Comparison of ENCODE assay signal across 19 cellular contexts in the genomic region with DNA sequence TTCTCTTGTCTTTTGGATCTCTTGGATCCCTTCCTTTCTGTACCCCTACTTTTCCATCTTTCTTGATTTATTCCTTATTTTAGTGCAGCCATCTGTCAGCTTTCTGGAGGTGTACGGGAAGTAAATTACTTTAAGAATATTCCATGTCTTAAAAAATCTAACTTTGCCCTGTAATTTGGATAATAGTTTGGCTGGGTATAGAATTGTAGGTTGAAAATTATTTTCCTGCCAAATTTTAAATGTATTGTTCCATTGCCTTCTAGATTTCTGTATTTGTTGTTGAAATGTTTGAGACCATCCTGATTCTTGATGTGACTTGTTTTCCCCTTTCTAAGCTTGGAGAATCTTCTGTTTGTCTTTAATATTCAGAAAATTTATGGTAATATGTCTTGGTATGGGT. TPM values are rescaled to one million over a fixed set of nuclear protein-coding genes. Genes with fewer than 3 reads are reported as not detected.
DNase-seq lines count a peak whose midpoint lies in the region; ATAC-seq, FAIRE-seq and TF ChIP-seq lines count a peak whose summit lies in the region.
"Had no signal": no experiment of that assay in that cellular context is flagged by ENCODE, and none has a peak within 500 bp of the region (broad histone marks: within the 10 kb centered on the region; RNA-seq: fewer than 3 reads in every experiment).

No MANE protein-coding gene starts in this region.

- POLR2A ChIA-PET in activated CD8-positive, alpha-beta T cell treated with anti-CD3 and anti-CD28 coated beads for 36 hours (lab: Charles Lee), result interaction anchor here (4.7 kb wide), 1 partner anchor 14 kb away, joined by 59 read pairs; the partner anchor contains the start of gene AARS1

- CTCF ChIA-PET in activated CD8-positive, alpha-beta T cell treated with anti-CD3 and anti-CD28 coated beads for 36 hours (lab: Charles Lee), result interaction anchor here (1.0 kb wide), 1 partner anchor 10 kb away, joined by 3 read pairs; no protein-coding TSS in a partner anchor

- H3K27ac Mint-ChIP-seq in stimulated activated naive CD8-positive, alpha-beta T cell treated with anti-CD3 and anti-CD28 coated beads, Interleukin-15, Interleukin-2, amounts not matched to agents 100 ng/mL and 50 ng/mL, for 24 hours, result no peak overlapping the region
- no peak overlapping the region for H3K27ac Mint-ChIP-seq in stimulated activated naive CD8-positive, alpha-beta T cell treated with anti-CD3 and anti-CD28 coated beads, Interleukin-15, amount 100 ng/mL, for 72 hours
- H3K27ac Mint-ChIP-seq in activated CD8-positive, alpha-beta T cell treated with anti-CD3 and anti-CD28 coated beads for 36 hours, result no peak overlapping the region
- H3K27ac Mint-ChIP-seq in naive B cell, result peak overlapping the region in 4 of 6 donors; percentile 56 to 98 (median 96)

- FAIRE-seq in frontal cortex (lab: Jason Lieb, UNC), result no peak
- FAIRE-seq: G401.6, GM12891 had no signal

- peaks cover 53% of the 10 kb centered on the region for H3K4me1 Mint-ChIP-seq in stimulated activated naive CD8-positive, alpha-beta T cell treated with anti-CD3 and anti-CD28 coated beads, Interleukin-15, Interleukin-2, amounts not matched to agents 100 ng/mL and 50 ng/mL, for 24 hours (ENCODE audit: low read depth)
- H3K4me1 Mint-ChIP-seq in stimulated activated naive CD8-positive, alpha-beta T cell treated with anti-CD3 and anti-CD28 coated beads, Interleukin-15, amount 100 ng/mL, for 72 hours, result peaks cover 57% of the 10 kb centered on the region
- H3K4me1 Mint-ChIP-seq in activated CD8-positive, alpha-beta T cell treated with anti-CD3 and anti-CD28 coated beads for 36 hours (ENCODE audit: low read depth), result peaks cover 46% of the 10 kb centered on the region
- peaks cover 40 to 63% (median 49%) of the 10 kb centered on the region in 3 donors for H3K4me1 Mint-ChIP-seq in naive B cell

- TF ChIP-seq CTCF in activated CD8-positive, alpha-beta T cell treated with anti-CD3 and anti-CD28 coated beads for 36 hours (IDR thresholded peaks at IDR 0.05), result no peak

- H3K36me3 Mint-ChIP-seq in stimulated activated naive CD8-positive, alpha-beta T cell treated with anti-CD3 and anti-CD28 coated beads, Interleukin-15, Interleukin-2, amounts not matched to agents 100 ng/mL and 50 ng/mL, for 24 hours (ENCODE audit: low read depth), result peaks cover 33% of the 10 kb centered on the region
- peaks cover 33% of the 10 kb centered on the region for H3K36me3 Mint-ChIP-seq in activated CD8-positive, alpha-beta T cell treated with anti-CD3 and anti-CD28 coated beads for 36 hours (ENCODE audit: low read depth)
- peaks cover 15 to 21% of the 10 kb centered on the region in 2 donors for H3K36me3 Mint-ChIP-seq in naive B cell

- ATAC-seq in stimulated activated naive CD8-positive, alpha-beta T cell treated with anti-CD3 and anti-CD28 coated beads, Interleukin-15, amount 100 ng/mL, for 72 hours, result no peak
- no peak for ATAC-seq in activated CD8-positive, alpha-beta T cell treated with anti-CD3 and anti-CD28 coated beads for 36 hours
- ATAC-seq in naive B cell (ENCODE audit: low read depth in 2 of 2), result no peak
- ATAC-seq: gastrocnemius medialis, left colon had no signal

- H3K4me3 Mint-ChIP-seq in stimulated activated naive CD8-positive, alpha-beta T cell treated with anti-CD3 and anti-CD28 coated beads, Interleukin-15, Interleukin-2, amounts not matched to agents 100 ng/mL and 50 ng/mL, for 24 hours, result peak overlapping the region; percentile 33
- peak overlapping the region in 1 of 2 donors; percentile 93 for H3K4me3 Mint-ChIP-seq in stimulated activated naive CD8-positive, alpha-beta T cell treated with anti-CD3 and anti-CD28 coated beads, Interleukin-15, amount 100 ng/mL, for 72 hours
- peak overlapping the region; percentile 93 for H3K4me3 Mint-ChIP-seq in activated CD8-positive, alpha-beta T cell treated with anti-CD3 and anti-CD28 coated beads for 36 hours
- peak overlapping the region in 6 of 8 donors; percentile 30 to 98 (median 96) for H3K4me3 Mint-ChIP-seq in naive B cell

- H3K27me3 Mint-ChIP-seq in stimulated activated naive CD8-positive, alpha-beta T cell treated with anti-CD3 and anti-CD28 coated beads, Interleukin-15, Interleukin-2, amounts not matched to agents 100 ng/mL and 50 ng/mL, for 24 hours, result no peaks in the 10 kb centered on the region
- no peaks in the 10 kb centered on the region for H3K27me3 Mint-ChIP-seq in stimulated activated naive CD8-positive, alpha-beta T cell treated with anti-CD3 and anti-CD28 coated beads, Interleukin-15, amount 100 ng/mL, for 72 hours
- no peaks in the 10 kb centered on the region for H3K27me3 Mint-ChIP-seq in activated CD8-positive, alpha-beta T cell treated with anti-CD3 and anti-CD28 coated beads for 36 hours
- H3K27me3 Mint-ChIP-seq in naive B cell, result no peaks in the 10 kb centered on the region

- peaks cover 10% of the 10 kb centered on the region for H3K9me3 Mint-ChIP-seq in stimulated activated naive CD8-positive, alpha-beta T cell treated with anti-CD3 and anti-CD28 coated beads, Interleukin-15, Interleukin-2, amounts not matched to agents 100 ng/mL and 50 ng/mL, for 24 hours
- peaks cover 15 to 16% of the 10 kb centered on the region in 2 donors for H3K9me3 Mint-ChIP-seq in stimulated activated naive CD8-positive, alpha-beta T cell treated with anti-CD3 and anti-CD28 coated beads, Interleukin-15, amount 100 ng/mL, for 72 hours
- peaks cover 14% of the 10 kb centered on the region for H3K9me3 Mint-ChIP-seq in activated CD8-positive, alpha-beta T cell treated with anti-CD3 and anti-CD28 coated beads for 36 hours
- peaks cover 5 to 10% (median 7%) of the 10 kb centered on the region in 7 donors for H3K9me3 Mint-ChIP-seq in naive B cell

- intact Hi-C loops in activated CD8-positive, alpha-beta T cell treated with anti-CD3 and anti-CD28 coated beads for 36 hours (cut with micrococcal nuclease), result no loop called here

- no peak for DNase-seq in stimulated activated naive CD8-positive, alpha-beta T cell treated with anti-CD3 and anti-CD28 coated beads, Interleukin-15, amount 100 ng/mL, for 72 hours
- no peak for DNase-seq in activated CD8-positive, alpha-beta T cell treated with anti-CD3 and anti-CD28 coated beads for 36 hours
- DNase-seq in naive B cell, result no peak
- DNase-seq in SKM-1 treated with dmso at 0.1 percent for 144 hours (lab: John Stamatoyannopoulos, UW; ENCODE audit: unreplicated experiment), result no peak
- no peak for DNase-seq in frontal cortex (ENCODE audit: low spot score in 2 of 2)
- no peak for DNase-seq in activated gamma-delta T cell treated with Interleukin-2 at 50 U/mL for 16 hours
- DNase-seq: activated naive CD4-positive, alpha-beta T cell treated with anti-CD3 and anti-CD28 coated beads, Interleukin-2, amount 50 U/mL, for 16 hours; dermis blood vessel endothelial cell; gastrocnemius medialis; KBM-7; left colon; NCI-H2029; NCI-H446; NK-92 treated with Interleukin-12 subunit alpha and Interleukin-12 subunit beta, amount 100 ng/mL, for 24 hours; ovary; stimulated activated CD4-positive, alpha-beta T cell treated with anti-CD3 and anti-CD28 coated beads, Interleukin-2, amount 100 ng/mL, for 24 hours had no signal

RNA-seq across cellular contexts. Expression of gene DDX19B, which starts 2.1 kb away (rescaled TPM):
- total RNA-seq in activated CD8-positive, alpha-beta T cell treated with anti-CD3 and anti-CD28 coated beads for 36 hours, result 10 to 100 TPM; 34.8 to 42.2 TPM
- 10 to 100 TPM; 33.8 to 54.6 (median 37.8) TPM for polyA plus RNA-seq in naive B cell (ENCODE audit: low read depth in 6 of 6)
- 25.3 TPM for total RNA-seq in frontal cortex

RNA-seq across cellular contexts. Expression of gene AARS1, which starts 11.8 kb away (rescaled TPM):
- total RNA-seq in activated CD8-positive, alpha-beta T cell treated with anti-CD3 and anti-CD28 coated beads for 36 hours, result 100 to 1,000 TPM; 160 to 162 TPM
- polyA plus RNA-seq in naive B cell (ENCODE audit: low read depth in 6 of 6), result 10 to 100 TPM; 24.6 to 42.7 (median 28.8) TPM
- 79.1 TPM for total RNA-seq in frontal cortex

RNA-seq across cellular contexts. Expression of gene DDX19A, which starts 45.6 kb away (rescaled TPM):
- total RNA-seq in activated CD8-positive, alpha-beta T cell treated with anti-CD3 and anti-CD28 coated beads for 36 hours, result 10 to 100 TPM; 45.5 to 47.2 TPM
- polyA plus RNA-seq in naive B cell (ENCODE audit: low read depth in 6 of 6), result 10 to 100 TPM; 30.4 to 45.7 (median 38.0) TPM
- 33.4 TPM for total RNA-seq in frontal cortex

RNA-seq across cellular contexts. Expression of gene EXOSC6, which starts 49.4 kb away (rescaled TPM):
- 10 to 100 TPM; 23.6 to 25.0 TPM for total RNA-seq in activated CD8-positive, alpha-beta T cell treated with anti-CD3 and anti-CD28 coated beads for 36 hours
- polyA plus RNA-seq in naive B cell (ENCODE audit: low read depth in 6 of 6), result 10 to 100 TPM in 5 of 6 donors, 1 to 10 TPM in 1; 8.1 to 24.6 (median 12.2) TPM
- total RNA-seq in frontal cortex, result 118 TPM

Comparison
In these comparisons a context has a peak if more than half of its experiments do, and no peak if none do; other contexts are left out.
1. H3K27ac Mint-ChIP-seq: peak in naive B cell (4 of 6); none in stimulated activated naive CD8-positive, alpha-beta T cell treated with anti-CD3 and anti-CD28 coated beads, Interleukin-15, Interleukin-2, amounts not matched to agents 100 ng/mL and 50 ng/mL, for 24 hours (single experiment), stimulated activated naive CD8-positive, alpha-beta T cell treated with anti-CD3 and anti-CD28 coated beads, Interleukin-15, amount 100 ng/mL, for 72 hours (0 of 2) and activated CD8-positive, alpha-beta T cell treated with anti-CD3 and anti-CD28 coated beads for 36 hours (single experiment).